Comparison of ENCODE assay signal across 10 cellular contexts in genomic region chr1:54024811-54025210, GRCh38. TPM values are rescaled to one million over a fixed set of nuclear protein-coding genes. Genes with fewer than 3 reads are reported as not detected.
"Had no signal": no experiment of that assay in that cellular context is flagged by ENCODE, and none has a peak within 500 bp of the region (broad histone marks: within the 10 kb centered on the region; RNA-seq: fewer than 3 reads in every experiment).

No MANE protein-coding gene starts in this region.

RNA-seq across cellular contexts. Expression of gene LDLRAD1, which starts 6.8 kb away (rescaled TPM):
- total RNA-seq: stomach, subcutaneous adipose tissue, temporal lobe, thoracic aorta, thyroid gland, tibial nerve, transverse colon, ureter, urinary bladder, vagina had no signal
- polyA plus RNA-seq: urinary bladder had no signal
